Comparison of ENCODE assay signal across 1 cellular context in the genomic region with DNA sequence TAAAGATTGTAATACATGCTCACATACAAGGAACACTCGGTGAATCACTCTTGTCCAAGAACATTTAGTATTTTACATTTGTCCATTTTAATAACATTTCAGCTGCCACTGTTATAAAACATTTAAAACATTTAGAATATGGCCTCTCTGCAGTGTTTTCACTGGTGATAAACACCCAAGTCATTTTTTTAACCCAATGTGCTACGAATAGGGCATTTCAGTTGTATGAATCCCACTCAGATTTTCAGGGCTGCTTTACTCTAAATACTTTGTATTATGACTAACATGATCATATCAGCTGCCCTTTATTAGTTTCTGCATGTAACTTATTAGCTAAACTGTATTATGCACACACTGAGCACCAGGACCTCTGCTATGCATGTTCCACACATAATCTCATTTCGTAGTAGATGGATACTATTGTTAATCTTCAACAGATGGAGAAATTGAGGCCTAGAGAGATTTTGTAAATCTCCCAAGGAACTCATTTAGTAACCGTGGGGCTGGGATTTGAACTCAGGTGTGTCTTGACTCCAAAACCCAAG.
TF ChIP-seq lines count a peak whose summit lies in the region.

No MANE protein-coding gene starts in this region.

TF ChIP-seq in HCT116, 20 proteins besides CTCF, POLR2A, EP300 and RAD21 (continued from another document):
- TF ChIP-seq REST (IDR thresholded peaks at IDR 0.05; ENCODE audit: low read depth) (no peak), POLR2AphosphoS5 (IDR thresholded peaks at IDR 0.05; ENCODE audit: low read depth, low read length) (no peak), CBX3 (IDR thresholded peaks at IDR 0.05; ENCODE audit: low read depth) (no peak), ELF1 (IDR thresholded peaks at IDR 0.05; ENCODE audit: borderline replicate concordance, low read depth) (no peak), EZH2phosphoT487 (IDR thresholded peaks at IDR 0.05; ENCODE audit: borderline replicate concordance) (no peak), EGR1 (IDR thresholded peaks at IDR 0.05; ENCODE audit: low read depth) (no peak), FOSL1 (IDR thresholded peaks at IDR 0.05; ENCODE audit: low read depth) (no peak), JUND (IDR thresholded peaks at IDR 0.05) (no peak), CEBPB (IDR thresholded peaks at IDR 0.05; ENCODE audit: low read depth) (no peak), YY1 (IDR thresholded peaks at IDR 0.05; ENCODE audit: extremely low read depth, insufficient replicate concordance, low read depth, low read length) (no peak), SP1 (IDR thresholded peaks at IDR 0.05; ENCODE audit: low read depth) (no peak)
